ENCODE assay signal across 13 cellular contexts in genomic region chr12:48881652-48882324, GRCh38. TPM values are rescaled to one million over a fixed set of nuclear protein-coding genes. Genes with fewer than 3 reads are reported as not detected.
DNase-seq lines count a peak whose midpoint lies in the region; ATAC-seq and TF ChIP-seq lines count a peak whose summit lies in the region.
"Had no signal": no experiment of that assay in that cellular context is flagged by ENCODE, and none has a peak within 500 bp of the region (broad histone marks: within the 10 kb centered on the region; RNA-seq: fewer than 3 reads in every experiment).

No MANE protein-coding gene starts in this region.

- H3K4me2 ChIP-seq in IMR-90 (ENCODE audit: low read depth, low read length) (peak overlapping the region; percentile 70), neuronal stem cell (ENCODE audit: insufficient read depth, low read length, poor library complexity, severe bottlenecking) (no peak overlapping the region)

- ATAC-seq in IMR-90 (ENCODE audit: low read depth), result peak; percentile 21; the same call in 1 of the 2 replicates
- no peak for ATAC-seq in activated T-helper 17 cell treated with anti-CD3 and anti-CD28 coated beads, Interleukin-2, amount 50 U/mL, for 72 hours (replicated peaks)
- ATAC-seq: activated T-cell treated with anti-CD3 and anti-CD28 coated beads, Interleukin-2, amount 50 U/mL, for 72 hours had no signal

- no peak overlapping the region for H4K5ac ChIP-seq in IMR-90 (ENCODE audit: low read depth, low read length)

- no peak overlapping the region for H3K56ac ChIP-seq in IMR-90 (ENCODE audit: extremely low read depth, insufficient read depth, low read length)

- dilution Hi-C loops in IMR-90 (cut with HindIII; ENCODE audit: low sequenced_read_pairs, unreplicated experiment), result no loop called here

- H3K36me3 ChIP-seq in IMR-90 (ENCODE audit: control insufficient read depth, insufficient read depth, low read length) (no peaks in the 10 kb centered on the region), esophagus muscularis mucosa (no peaks in the 10 kb centered on the region), neuronal stem cell (replicated peaks in 1 of 2; ENCODE audit: control insufficient read depth in 2 of 2, insufficient read depth in 2 of 2, low read length in 2 of 2) (no peaks in the 10 kb centered on the region)
- H3K36me3 ChIP-seq: BE2C had no signal

- in situ Hi-C loops in IMR-90 (cut with MboI; ENCODE audit: low sequenced_read_pairs), result no loop called here

- WGBS in IMR-90 (ENCODE audit: extremely low coverage in 2 of 2, insufficient read length in 1 of 2), 2 experiments, result 0% methylated on average over 3 of the region's 10 CpGs; no CpG with 5 or more reads in 1 of the 2 experiments
- WGBS in esophagus muscularis mucosa, result 47% methylated on average over 10 of the region's 10 CpGs
- no CpG with 5 or more reads among the region's 10 CpGs for WGBS in neuronal stem cell (ENCODE audit: extremely low coverage in 2 of 2, insufficient read length in 2 of 2, insufficient replicate concordance in 1 of 2), 2 donors

- H3K27ac Mint-ChIP-seq in activated T-helper 17 cell treated with anti-CD3 and anti-CD28 coated beads, Interleukin-2, amount 50 U/mL, for 72 hours, result no peak overlapping the region
- H3K27ac Mint-ChIP-seq: activated B cell treated with CpG ODN at 0.5 μM for 24 hours; activated T-cell treated with anti-CD3 and anti-CD28 coated beads, Interleukin-2, amount 50 U/mL, for 72 hours had no signal

- H4K20me1 ChIP-seq in IMR-90 (ENCODE audit: insufficient read depth, low read length), result no peaks in the 10 kb centered on the region

- no peak overlapping the region for H3K4me3 Mint-ChIP-seq in activated T-helper 17 cell treated with anti-CD3 and anti-CD28 coated beads, Interleukin-2, amount 50 U/mL, for 72 hours
- H3K4me3 Mint-ChIP-seq: activated B cell treated with CpG ODN at 0.5 μM for 24 hours; activated T-cell treated with anti-CD3 and anti-CD28 coated beads, Interleukin-2, amount 50 U/mL, for 72 hours had no signal

- H3K27me3 Mint-ChIP-seq in activated T-helper 17 cell treated with anti-CD3 and anti-CD28 coated beads, Interleukin-2, amount 50 U/mL, for 72 hours, result peaks cover 21% of the 10 kb centered on the region

- intact Hi-C loops in IMR-90 (cut with micrococcal nuclease), result no loop called here
- intact Hi-C loops in esophagus muscularis mucosa (cut with DNase I), result no loop called here

- H4K8ac ChIP-seq in IMR-90 (ENCODE audit: low read depth in 2 of 2, low read length in 2 of 2) (0 out of 4 replicates have a peak overlapping the region, but pooled peaks of 1 of the 2 experiments have one; percentile 2), neuronal stem cell (ENCODE audit: low read depth, low read length) (no peak overlapping the region)

- no peak overlapping the region for H2BK15ac ChIP-seq in IMR-90 (ENCODE audit: low read depth, low read length)
- H2BK15ac ChIP-seq in neuronal stem cell (ENCODE audit: low read length), result no peak overlapping the region

- no peak overlapping the region for H2BK12ac ChIP-seq in neuronal stem cell (ENCODE audit: low read length)

- TF ChIP-seq POLR2A in IMR-90 (IDR thresholded peaks at IDR 0.05; ENCODE audit: low read depth, low read length), result no peak
- no peak for TF ChIP-seq POLR2A in esophagus muscularis mucosa (IDR thresholded peaks at IDR 0.05; ENCODE audit: low read depth)

- H4K91ac ChIP-seq in IMR-90 (ENCODE audit: insufficient read depth, low read depth, low read length), result no peak overlapping the region
- no peak overlapping the region for H4K91ac ChIP-seq in neuronal stem cell (ENCODE audit: low read depth, low read length, poor library complexity)

- no peak for TF ChIP-seq RAD21 in IMR-90 (IDR thresholded peaks at IDR 0.05; ENCODE audit: low read length)

- DNase-seq in AG04450 (ENCODE audit: low read depth, low spot score) (no peak), IMR-90 (no peak), esophagus muscularis mucosa (ENCODE audit: extremely low spot score) (no peak), neuronal stem cell (ENCODE audit: low spot score) (no peak), T-helper 2 cell (no peak), NCI-H2081 (lab: John Stamatoyannopoulos, UW) (no peak), SW480 (ENCODE audit: low spot score) (no peak)
- DNase-seq: activated B cell treated with CpG ODN at 0.5 μM for 24 hours; activated T-cell treated with anti-CD3 and anti-CD28 coated beads, Interleukin-2, amount 50 U/mL, for 72 hours; BE2C; cortex of kidney; NCI-H226 had no signal

- no peak overlapping the region for H3K9ac ChIP-seq in IMR-90 (ENCODE audit: low read depth, low read length)
- H3K9ac ChIP-seq in neuronal stem cell (ENCODE audit: low read depth, low read length, poor library complexity), result no peak overlapping the region

- H3K9me1 ChIP-seq in IMR-90 (ENCODE audit: insufficient read depth, low read length), result no peaks in the 10 kb centered on the region; the same call in 1 of the 2 replicates

- H3K14ac ChIP-seq in IMR-90 (replicated peaks; ENCODE audit: low read depth, low read length), result no peak overlapping the region
- no peak overlapping the region for H3K14ac ChIP-seq in neuronal stem cell (ENCODE audit: low read length)

- H3K23ac ChIP-seq in IMR-90 (ENCODE audit: low read depth, low read length) (0 out of 2 replicates have a peak overlapping the region, but pooled peaks have one; percentile 52), neuronal stem cell (ENCODE audit: low read depth, low read length, poor library complexity) (no peak overlapping the region)

- H2BK5ac ChIP-seq in IMR-90 (ENCODE audit: low read depth, low read length, poor library complexity, severe bottlenecking) (no peak overlapping the region), neuronal stem cell (ENCODE audit: low read length) (no peak overlapping the region)

- no peaks in the 10 kb centered on the region for H3K9me3 Mint-ChIP-seq in activated T-helper 17 cell treated with anti-CD3 and anti-CD28 coated beads, Interleukin-2, amount 50 U/mL, for 72 hours
- H3K9me3 Mint-ChIP-seq: activated B cell treated with CpG ODN at 0.5 μM for 24 hours; activated T-cell treated with anti-CD3 and anti-CD28 coated beads, Interleukin-2, amount 50 U/mL, for 72 hours had no signal

- peak overlapping the region; percentile 2; the same call in 1 of the 2 replicates for H2BK120ac ChIP-seq in IMR-90 (ENCODE audit: low read depth, low read length)
- no peak overlapping the region for H2BK120ac ChIP-seq in neuronal stem cell (ENCODE audit: low read depth, low read length)

- no peaks in the 10 kb centered on the region for H3K9me3 ChIP-seq in AG04450 (ENCODE audit: control insufficient read depth, insufficient read depth, low read length)
- no peaks in the 10 kb centered on the region for H3K9me3 ChIP-seq in IMR-90 (ENCODE audit: control insufficient read depth, insufficient read depth, low read length)
- H3K9me3 ChIP-seq in esophagus muscularis mucosa, result no peaks in the 10 kb centered on the region
- no peaks in the 10 kb centered on the region for H3K9me3 ChIP-seq in neuronal stem cell (replicated peaks in 1 of 2; ENCODE audit: control insufficient read depth in 2 of 2, insufficient read depth in 1 of 2, low read depth in 1 of 2, low read length in 2 of 2)
- H3K9me3 ChIP-seq: BE2C had no signal

- CTCF ChIA-PET in AG04450 (lab: Charles Lee) (interaction anchor here (0.9 to 6.1 kb wide), 4 partner anchors 9 to 54 kb away, joined by 5 to 56 read pairs (median 10); no protein-coding TSS in a partner anchor), IMR-90 (lab: Yijun Ruan, JAX) (interaction anchor here (1.0 to 2.7 kb wide), 4 partner anchors 9 to 29 kb away, joined by 3 to 11 read pairs (median 4); no protein-coding TSS in a partner anchor)

- H3K4ac ChIP-seq in IMR-90 (ENCODE audit: low read depth, low read length), result peak overlapping the region; percentile 50; the same call in 1 of the 2 replicates
- H3K4ac ChIP-seq in neuronal stem cell (ENCODE audit: low read length), result no peak overlapping the region

- H2AK9ac ChIP-seq in IMR-90 (replicated peaks; ENCODE audit: low read depth, low read length, poor library complexity), result peak overlapping the region; percentile 9

- H2AK5ac ChIP-seq in IMR-90 (ENCODE audit: low read depth, low read length), result peak overlapping the region; percentile 17; the same call in 1 of the 2 replicates
- H2AK5ac ChIP-seq in neuronal stem cell (ENCODE audit: low read depth, low read length), result no peak overlapping the region

- H3K4me1 Mint-ChIP-seq in activated T-helper 17 cell treated with anti-CD3 and anti-CD28 coated beads, Interleukin-2, amount 50 U/mL, for 72 hours, result no peaks in the 10 kb centered on the region
- H3K4me1 Mint-ChIP-seq: activated B cell treated with CpG ODN at 0.5 μM for 24 hours had no signal

- peak overlapping the region; percentile 44 for H2AFZ ChIP-seq in IMR-90 (replicated peaks; ENCODE audit: low read length, poor library complexity)
- peak overlapping the region; percentile 44 for H2AFZ ChIP-seq in neuronal stem cell (ENCODE audit: low read length)

- POLR2A ChIA-PET in AG04450 (lab: Yijun Ruan, JAX), result interaction anchor here (0.8 to 1.2 kb wide), 3 partner anchors 14 to 76 kb away, joined by 3 to 7 read pairs (median 3); partner anchors contain the start of genes ARF3 and RND1
- POLR2A ChIA-PET in IMR-90 (lab: Charles Lee; ENCODE audit: unreplicated experiment), result no interaction called here

- no peaks in the 10 kb centered on the region for H3K36me3 Mint-ChIP-seq in activated T-helper 17 cell treated with anti-CD3 and anti-CD28 coated beads, Interleukin-2, amount 50 U/mL, for 72 hours (ENCODE audit: low read depth)

- H3K27ac ChIP-seq in AG04450 (ENCODE audit: low read depth, low read length), result no peak overlapping the region
- no peak overlapping the region for H3K27ac ChIP-seq in IMR-90 (ENCODE audit: insufficient read depth, low read length)
- peak overlapping the region in 3 of 4 donors; percentile 7 to 46 (median 45) for H3K27ac ChIP-seq in esophagus muscularis mucosa (replicated peaks in 1 of 4)
- no peak overlapping the region for H3K27ac ChIP-seq in neuronal stem cell (replicated peaks; ENCODE audit: low read length)

- peak overlapping the region; percentile 20; the same call in 1 of the 2 replicates for H2BK20ac ChIP-seq in IMR-90 (ENCODE audit: low read depth, low read length)

- BruUV-seq in IMR-90 (replicated peaks; lab: Mats Ljungman, UMichigan), result no TSS peak

- TF ChIP-seq EP300 in esophagus muscularis mucosa (IDR thresholded peaks at IDR 0.05), result no peak

- no peaks in the 10 kb centered on the region for H3K79me1 ChIP-seq in IMR-90 (ENCODE audit: low read depth in 1 of 2, low read length in 2 of 2)
- H3K79me1 ChIP-seq in neuronal stem cell (ENCODE audit: low read depth, low read length), result no peaks in the 10 kb centered on the region

- no peak for TF ChIP-seq CTCF in AG04450 (IDR thresholded peaks at IDR 0.05; ENCODE audit: low read depth, low read length)
- no peak for TF ChIP-seq CTCF in IMR-90 (conservative IDR thresholded peaks at IDR 0.05; ENCODE audit: low read depth, low read length)
- TF ChIP-seq CTCF in esophagus muscularis mucosa (IDR thresholded peaks at IDR 0.05), result no peak

- H3K4me3 ChIP-seq in AG04450 (ENCODE audit: low read depth, low read length), result peak overlapping the region; percentile 27
- no peak overlapping the region for H3K4me3 ChIP-seq in IMR-90 (ENCODE audit: insufficient read depth, low read depth, low read length)
- H3K4me3 ChIP-seq in esophagus muscularis mucosa, result peak overlapping the region in 3 of 4 donors; percentile 1 to 30 (median 25)
- H3K4me3 ChIP-seq in neuronal stem cell (ENCODE audit: low read length in 2 of 2), result no peak overlapping the region

- H3K4me1 ChIP-seq in IMR-90 (ENCODE audit: control insufficient read depth, insufficient read depth, low read length), result peaks cover 15% of the 10 kb centered on the region
- peaks cover 8 to 20% (median 14%) of the 10 kb centered on the region in 4 donors for H3K4me1 ChIP-seq in esophagus muscularis mucosa
- H3K4me1 ChIP-seq in neuronal stem cell (ENCODE audit: control insufficient read depth in 2 of 2, insufficient read depth in 1 of 2, low read depth in 1 of 2, low read length in 2 of 2), result peaks cover 22 to 29% of the 10 kb centered on the region in 2 donors

- no peak overlapping the region for H3K18ac ChIP-seq in IMR-90 (ENCODE audit: low read depth, low read length)
- no peak overlapping the region for H3K18ac ChIP-seq in neuronal stem cell (ENCODE audit: low read length)

- H3K27me3 ChIP-seq in AG04450 (ENCODE audit: control insufficient read depth, insufficient read depth, low read length) (peaks cover 20% of the 10 kb centered on the region), IMR-90 (ENCODE audit: control insufficient read depth, insufficient read depth, low read length) (peaks cover 10% of the 10 kb centered on the region), esophagus muscularis mucosa (peaks cover 0 to 44% (median 1%) of the 10 kb centered on the region in 4 donors), neuronal stem cell (ENCODE audit: control insufficient read depth in 3 of 3, insufficient read depth in 3 of 3, low read depth in 1 of 3, low read length in 3 of 3) (no peaks in the 10 kb centered on the region)
- H3K27me3 ChIP-seq: BE2C had no signal

RNA-seq across cellular contexts. Expression of gene RND1, which starts 16.1 kb away (rescaled TPM):
- polyA plus RNA-seq in AG04450 (2011; rRNA removed) (0.36 and 0.42 TPM in 2 replicates), IMR-90 (2012; rRNA removed) (0.21 and 0.26 TPM in 2 replicates)
- polyA minus RNA-seq in AG04450 (2011; rRNA and poly(A)+ RNA removed), result 0.51 and 0.65 TPM in 2 replicates
- total RNA-seq in IMR-90 (2012; rRNA removed) (under 0.01 TPM in 1 of 2 replicates, not detected in the other), esophagus muscularis mucosa (1 to 10 TPM in 1 of 4 donors, under 1 TPM in 2, not detected in 1; 0.29 to 6.5 (median 0.32) TPM)
- 0.13 and 0.62 TPM in 2 replicates for polyA plus RNA-seq in IMR-90 (2012; cell fraction: cytosol; rRNA removed)
- 0.17 and 0.31 TPM in 2 replicates for polyA plus RNA-seq in IMR-90 (2012; cell fraction: nucleus; rRNA removed; ENCODE audit: low replicate concordance)
- polyA plus RNA-seq in neuronal stem cell (2013, experiment 1 of 2), result 7.0 TPM
- 7.1 TPM for polyA plus RNA-seq in neuronal stem cell (2013, experiment 2 of 2)
- 1 to 10 TPM; 2.5 to 4.2 TPM for total RNA-seq in activated T-helper 17 cell treated with anti-CD3 and anti-CD28 coated beads, Interleukin-2, amount 50 U/mL, for 72 hours

RNA-seq across cellular contexts. Expression of gene DDX23, which starts 29.8 kb away (rescaled TPM):
- polyA plus RNA-seq in AG04450 (2011; rRNA removed) (56.6 and 57.4 TPM in 2 replicates), IMR-90 (2012; rRNA removed) (59.1 and 61.8 TPM in 2 replicates)
- polyA minus RNA-seq in AG04450 (2011; rRNA and poly(A)+ RNA removed), result 43.9 and 53.5 TPM in 2 replicates
- total RNA-seq in IMR-90 (2012; rRNA removed) (81.9 and 92.5 TPM in 2 replicates), esophagus muscularis mucosa (10 to 100 TPM; 51.1 to 88.3 (median 74.1) TPM)
- 26.3 and 32.9 TPM in 2 replicates for polyA plus RNA-seq in IMR-90 (2012; cell fraction: cytosol; rRNA removed)
- 69.4 and 141 TPM in 2 replicates for polyA plus RNA-seq in IMR-90 (2012; cell fraction: nucleus; rRNA removed; ENCODE audit: low replicate concordance)
- 60.8 TPM for polyA plus RNA-seq in neuronal stem cell (2013, experiment 1 of 2)
- 59.3 TPM for polyA plus RNA-seq in neuronal stem cell (2013, experiment 2 of 2)
- total RNA-seq in activated T-helper 17 cell treated with anti-CD3 and anti-CD28 coated beads, Interleukin-2, amount 50 U/mL, for 72 hours, result 100 to 1,000 TPM in 1 of 2 donors, 10 to 100 TPM in 1; 81.4 to 122 TPM

RNA-seq across cellular contexts. Expression of gene FKBP11, which starts 43.5 kb away (rescaled TPM):
- polyA plus RNA-seq in AG04450 (2011; rRNA removed) (85.9 and 99.2 TPM in 2 replicates), IMR-90 (2012; rRNA removed) (40.0 and 44.1 TPM in 2 replicates)
- polyA minus RNA-seq in AG04450 (2011; rRNA and poly(A)+ RNA removed), result 47.0 and 50.5 TPM in 2 replicates
- total RNA-seq in IMR-90 (2012; rRNA removed) (4.7 and 5.0 TPM in 2 replicates), esophagus muscularis mucosa (1 to 10 TPM; 4.9 to 8.1 (median 7.8) TPM)
- 24.1 and 44.7 TPM in 2 replicates for polyA plus RNA-seq in IMR-90 (2012; cell fraction: cytosol; rRNA removed)
- 111 and 137 TPM in 2 replicates for polyA plus RNA-seq in IMR-90 (2012; cell fraction: nucleus; rRNA removed; ENCODE audit: low replicate concordance)
- polyA plus RNA-seq in neuronal stem cell (2013, experiment 1 of 2), result 12.1 TPM
- polyA plus RNA-seq in neuronal stem cell (2013, experiment 2 of 2), result 11.6 TPM
- 100 to 1,000 TPM in 1 of 2 donors, 10 to 100 TPM in 1; 55.0 to 100 TPM for total RNA-seq in activated T-helper 17 cell treated with anti-CD3 and anti-CD28 coated beads, Interleukin-2, amount 50 U/mL, for 72 hours

Comparison
In these comparisons a context has a peak if more than half of its experiments do, and no peak if none do; other contexts are left out.
1. H3K27ac ChIP-seq: peak in esophagus muscularis mucosa (3 of 4); none in AG04450 (single experiment), IMR-90 (single experiment) and neuronal stem cell (single experiment).
2. H3K4me3 ChIP-seq: peak in AG04450 (single experiment) and esophagus muscularis mucosa (3 of 4); none in IMR-90 (single experiment) and neuronal stem cell (0 of 2).